15 cellular contexts compared by ENCODE assay signal in genomic region chr1:63326106-63326472, GRCh38. TPM values are rescaled to one million over a fixed set of nuclear protein-coding genes. Genes with fewer than 3 reads are reported as not detected.
DNase-seq lines count a peak whose midpoint lies in the region; ATAC-seq and TF ChIP-seq lines count a peak whose summit lies in the region.
"Had no signal": no experiment of that assay in that cellular context is flagged by ENCODE, and none has a peak within 500 bp of the region (broad histone marks: within the 10 kb centered on the region; RNA-seq: fewer than 3 reads in every experiment).

No MANE protein-coding gene starts in this region.

- H3K4me1 ChIP-seq in endodermal cell (ENCODE audit: control insufficient read depth, insufficient read depth, low read length) (no peaks in the 10 kb centered on the region), neural progenitor cell (peaks cover 21% of the 10 kb centered on the region)

- H3K27ac Mint-ChIP-seq in activated CD8-positive, alpha-beta memory T cell treated with anti-CD3 and anti-CD28 coated beads, Interleukin-2, amount 10 ng/mL, durations not matched to agents 7 days and 5 days, result peak overlapping the region; percentile 68
- H3K27ac Mint-ChIP-seq in endodermal cell (peak overlapping the region; percentile 48), neural progenitor cell (no peak overlapping the region)

- H3K4me1 Mint-ChIP-seq in activated CD8-positive, alpha-beta memory T cell treated with anti-CD3 and anti-CD28 coated beads, Interleukin-2, amount 10 ng/mL, durations not matched to agents 7 days and 5 days, result peaks cover 37% of the 10 kb centered on the region
- peaks cover 38% of the 10 kb centered on the region for H3K4me1 Mint-ChIP-seq in endodermal cell
- H3K4me1 Mint-ChIP-seq in neural progenitor cell, result peaks cover 25% of the 10 kb centered on the region

- H3K27ac ChIP-seq in endodermal cell (ENCODE audit: low read depth, low read length), result no peak overlapping the region
- H3K27ac ChIP-seq in neural progenitor cell, result no peak overlapping the region
- H3K27ac ChIP-seq: esophagus squamous epithelium, pancreas had no signal

- H2AFZ ChIP-seq in neural progenitor cell (replicated peaks), result no peak overlapping the region

- no peak overlapping the region for H3K4me2 ChIP-seq in neural progenitor cell

- peaks cover 66% of the 10 kb centered on the region for H3F3A ChIP-seq in neural progenitor cell (ENCODE audit: low read depth)

- no peak overlapping the region for H3K4me3 ChIP-seq in endodermal cell (ENCODE audit: low read length)
- no peak overlapping the region for H3K4me3 ChIP-seq in neural progenitor cell
- H3K4me3 ChIP-seq: esophagus squamous epithelium, pancreas had no signal

- H3K36me3 ChIP-seq in endodermal cell (ENCODE audit: control insufficient read depth, insufficient read depth, low read length) (no peaks in the 10 kb centered on the region), neural progenitor cell (no peaks in the 10 kb centered on the region)
- H3K36me3 ChIP-seq: esophagus squamous epithelium, pancreas had no signal

- H3K79me2 ChIP-seq in neural progenitor cell (ENCODE audit: low read depth), result no peaks in the 10 kb centered on the region

- DNase-seq in activated CD8-positive, alpha-beta memory T cell treated with anti-CD3 and anti-CD28 coated beads, Interleukin-2, amount 10 ng/mL, durations not matched to agents 7 days and 5 days, result no peak
- DNase-seq in activated CD8-positive, alpha-beta memory T cell treated with anti-CD3 and anti-CD28 coated beads for 24 hours, result no peak
- DNase-seq in HEK293T (ENCODE audit: extremely low spot score), result peak; percentile 35
- peak; percentile 84 for DNase-seq in endodermal cell
- peak; percentile 68 for DNase-seq in neural progenitor cell (ENCODE audit: low spot score)
- DNase-seq in NCI-H146 (lab: John Stamatoyannopoulos, UW), result no peak
- DNase-seq: esophagus squamous epithelium, KG1, NCI-H1436, NCI-H524 treated with DMSO at 0.1 percent for 48 hours, pancreas had no signal

- no peak overlapping the region for H3K4me3 Mint-ChIP-seq in activated CD8-positive, alpha-beta memory T cell treated with anti-CD3 and anti-CD28 coated beads, Interleukin-2, amount 10 ng/mL, durations not matched to agents 7 days and 5 days
- peak overlapping the region; percentile 76 for H3K4me3 Mint-ChIP-seq in endodermal cell
- peak overlapping the region; percentile 37 for H3K4me3 Mint-ChIP-seq in neural progenitor cell

- peaks cover 100% of the 10 kb centered on the region for H3K27me3 ChIP-seq in endodermal cell (ENCODE audit: control insufficient read depth, insufficient read depth, low read length, poor library complexity, severe bottlenecking)
- peaks cover 100% of the 10 kb centered on the region for H3K27me3 ChIP-seq in neural progenitor cell

- H3K9ac ChIP-seq in endodermal cell (ENCODE audit: extremely low read depth, low read length, poor library complexity, severe bottlenecking), result no peak overlapping the region
- no peak overlapping the region for H3K9ac ChIP-seq in neural progenitor cell

- TF ChIP-seq CTCF in endodermal cell (conservative IDR thresholded peaks at IDR 0.05) (peak; percentile 28), neural progenitor cell (IDR thresholded peaks at IDR 0.05) (no peak)

- 0 to 1% methylated on average over 19 to 20 of the region's 20 CpGs for WGBS in endodermal cell (ENCODE audit: insufficient coverage in 1 of 2, insufficient read length in 1 of 2), 2 experiments

- POLR2A ChIA-PET in HEK293T (lab: Yijun Ruan, JAX), result no interaction called here

- H3K27me3 Mint-ChIP-seq in activated CD8-positive, alpha-beta memory T cell treated with anti-CD3 and anti-CD28 coated beads, Interleukin-2, amount 10 ng/mL, durations not matched to agents 7 days and 5 days, result peaks cover 83% of the 10 kb centered on the region
- H3K27me3 Mint-ChIP-seq in endodermal cell (ENCODE audit: insufficient read depth) (peaks cover 87% of the 10 kb centered on the region), neural progenitor cell (ENCODE audit: insufficient read depth, low read depth) (peaks cover 81% of the 10 kb centered on the region)

- H3K9me3 Mint-ChIP-seq in activated CD8-positive, alpha-beta memory T cell treated with anti-CD3 and anti-CD28 coated beads, Interleukin-2, amount 10 ng/mL, durations not matched to agents 7 days and 5 days (ENCODE audit: low read depth), result no peaks in the 10 kb centered on the region
- no peaks in the 10 kb centered on the region for H3K9me3 Mint-ChIP-seq in endodermal cell
- no peaks in the 10 kb centered on the region for H3K9me3 Mint-ChIP-seq in neural progenitor cell

- CTCF ChIA-PET in activated CD8-positive, alpha-beta memory T cell treated with anti-CD3 and anti-CD28 coated beads, Interleukin-2, amount 10 ng/mL, durations not matched to agents 7 days and 5 days (lab: Charles Lee), result interaction anchor here (1.3 to 5.5 kb wide), 2 partner anchors 90 to 212 kb away, joined by 3 to 27 read pairs; no protein-coding TSS in a partner anchor
- CTCF ChIA-PET in HEK293T (lab: Yijun Ruan, JAX), result interaction anchor here (0.6 to 1.3 kb wide), 3 partner anchors 9 to 15 kb away, joined by 3 read pairs; no protein-coding TSS in a partner anchor

- peaks cover 78% of the 10 kb centered on the region for H4K20me1 ChIP-seq in neural progenitor cell (ENCODE audit: low read depth)

- ATAC-seq in activated CD8-positive, alpha-beta memory T cell treated with anti-CD3 and anti-CD28 coated beads, Interleukin-2, amount 10 ng/mL, durations not matched to agents 7 days and 5 days, result no peak
- ATAC-seq in HG03280 (IDR thresholded peaks at IDR 0.05; ENCODE audit: unreplicated experiment), result no peak
- no peak for ATAC-seq in HG02884 (IDR thresholded peaks at IDR 0.05; ENCODE audit: unreplicated experiment)
- ATAC-seq: activated naive CD4-positive, alpha-beta T cell treated with anti-CD3 and anti-CD28 coated beads, Interleukin-2, amount 50 U/mL, for 72 hours; pancreas had no signal

- H3K9me3 ChIP-seq in endodermal cell (ENCODE audit: control insufficient read depth, low read length), result no peaks in the 10 kb centered on the region
- H3K9me3 ChIP-seq in neural progenitor cell (ENCODE audit: low read depth), result no peaks in the 10 kb centered on the region
- H3K9me3 ChIP-seq: esophagus squamous epithelium, pancreas had no signal

- peaks cover 3% of the 10 kb centered on the region for H3K36me3 Mint-ChIP-seq in activated CD8-positive, alpha-beta memory T cell treated with anti-CD3 and anti-CD28 coated beads, Interleukin-2, amount 10 ng/mL, durations not matched to agents 7 days and 5 days
- H3K36me3 Mint-ChIP-seq in endodermal cell (ENCODE audit: low read depth) (no peaks in the 10 kb centered on the region), neural progenitor cell (peaks cover 1% of the 10 kb centered on the region)

TF ChIP-seq in HEK293T, 16 proteins besides CTCF, POLR2A, EP300 and RAD21:
- TF ChIP-seq LEF1 (IDR thresholded peaks at IDR 0.05; ENCODE audit: borderline replicate concordance) (no peak), TARDBP (IDR thresholded peaks at IDR 0.05) (no peak), FOXA1 (IDR thresholded peaks at IDR 0.05) (no peak), NFRKB (IDR thresholded peaks at IDR 0.05) (no peak)

RNA-seq across cellular contexts. Expression of gene FOXD3, which starts 3.7 kb away (rescaled TPM):
- total RNA-seq in activated CD8-positive, alpha-beta memory T cell treated with anti-CD3 and anti-CD28 coated beads, Interleukin-2, amount 10 ng/mL, durations not matched to agents 7 days and 5 days, result not detected
- total RNA-seq in endodermal cell (10 to 100 TPM in 1 of 2 donors, under 1 TPM in 1; 0.49 to 14.0 TPM), neural progenitor cell (ENCODE audit: low replicate concordance) (0.06 and 0.37 TPM in 2 replicates)
- polyA plus RNA-seq in endodermal cell (2013, experiment 1 of 2), result 24.0 TPM
- 23.0 TPM for polyA plus RNA-seq in endodermal cell (2013, experiment 2 of 2)
- total RNA-seq: activated naive CD4-positive, alpha-beta T cell treated with anti-CD3 and anti-CD28 coated beads, Interleukin-2, amount 50 U/mL, for 72 hours had no signal
- polyA plus RNA-seq: AG04450 had no signal

RNA-seq across cellular contexts. Expression of gene ALG6, which starts 41.3 kb away (rescaled TPM):
- 10 to 100 TPM; 23.0 to 24.0 TPM for total RNA-seq in activated CD8-positive, alpha-beta memory T cell treated with anti-CD3 and anti-CD28 coated beads, Interleukin-2, amount 10 ng/mL, durations not matched to agents 7 days and 5 days
- total RNA-seq in endodermal cell (10 to 100 TPM; 25.9 to 26.9 TPM), neural progenitor cell (ENCODE audit: low replicate concordance) (29.1 and 41.7 TPM in 2 replicates)
- polyA plus RNA-seq in endodermal cell (2013, experiment 1 of 2), result 21.5 TPM
- polyA plus RNA-seq in endodermal cell (2013, experiment 2 of 2), result 18.7 TPM

Comparison
In these comparisons a context has a peak if more than half of its experiments do, and no peak if none do; other contexts are left out.
1. DNase-seq: peak in HEK293T (single experiment), endodermal cell (single experiment) and neural progenitor cell (single experiment); none in activated CD8-positive, alpha-beta memory T cell treated with anti-CD3 and anti-CD28 coated beads, Interleukin-2, amount 10 ng/mL, durations not matched to agents 7 days and 5 days (single experiment), activated CD8-positive, alpha-beta memory T cell treated with anti-CD3 and anti-CD28 coated beads for 24 hours (single experiment) and NCI-H146 (single experiment).